1 cellular context compared by ENCODE assay signal in the genomic region with DNA sequence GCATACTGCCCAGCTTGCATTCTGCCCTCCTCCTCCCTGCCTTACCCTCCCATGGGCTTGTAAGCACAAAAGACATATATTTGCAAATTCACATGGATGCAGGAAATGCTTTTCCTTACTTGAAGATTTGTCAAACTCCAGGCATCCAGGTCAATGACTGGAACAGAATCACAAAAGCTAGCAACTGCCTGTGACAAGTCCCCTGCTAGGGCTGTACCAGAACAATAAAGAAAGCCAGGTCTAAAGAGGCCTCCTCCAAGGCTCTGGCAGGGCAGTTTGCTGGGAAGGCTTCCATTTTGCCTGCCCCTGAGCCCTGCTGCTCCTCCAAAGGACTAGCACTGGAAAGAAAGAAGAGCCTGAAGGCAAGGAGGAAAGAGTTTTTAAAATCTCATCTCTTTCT.
TF ChIP-seq lines count a peak whose summit lies in the region.

No MANE protein-coding gene starts in this region.

TF ChIP-seq in IMR-90, 13 proteins besides CTCF, POLR2A, EP300 and RAD21 (continued from another document):
- TF ChIP-seq, protein P1, sequence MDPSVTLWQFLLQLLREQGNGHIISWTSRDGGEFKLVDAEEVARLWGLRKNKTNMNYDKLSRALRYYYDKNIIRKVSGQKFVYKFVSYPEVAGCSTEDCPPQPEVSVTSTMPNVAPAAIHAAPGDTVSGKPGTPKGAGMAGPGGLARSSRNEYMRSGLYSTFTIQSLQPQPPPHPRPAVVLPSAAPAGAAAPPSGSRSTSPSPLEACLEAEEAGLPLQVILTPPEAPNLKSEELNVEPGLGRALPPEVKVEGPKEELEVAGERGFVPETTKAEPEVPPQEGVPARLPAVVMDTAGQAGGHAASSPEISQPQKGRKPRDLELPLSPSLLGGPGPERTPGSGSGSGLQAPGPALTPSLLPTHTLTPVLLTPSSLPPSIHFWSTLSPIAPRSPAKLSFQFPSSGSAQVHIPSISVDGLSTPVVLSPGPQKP (IDR thresholded peaks at IDR 0.05; ENCODE audit: borderline replicate concordance, low read depth, low read length): no peak
- TF ChIP-seq MAFK (IDR thresholded peaks at IDR 0.05; ENCODE audit: low read depth, low read length): no peak
- TF ChIP-seq RCOR1 (IDR thresholded peaks at IDR 0.05; ENCODE audit: insufficient replicate concordance, low read length): no peak
- TF ChIP-seq BHLHE40 (IDR thresholded peaks at IDR 0.05; ENCODE audit: low read depth, low read length): no peak
- no peak for TF ChIP-seq FOS (IDR thresholded peaks at IDR 0.05; ENCODE audit: low read depth, low read length)
- TF ChIP-seq MXI1 (IDR thresholded peaks at IDR 0.05; ENCODE audit: borderline replicate concordance, low read depth, low read length): no peak
- TF ChIP-seq, protein P2, sequence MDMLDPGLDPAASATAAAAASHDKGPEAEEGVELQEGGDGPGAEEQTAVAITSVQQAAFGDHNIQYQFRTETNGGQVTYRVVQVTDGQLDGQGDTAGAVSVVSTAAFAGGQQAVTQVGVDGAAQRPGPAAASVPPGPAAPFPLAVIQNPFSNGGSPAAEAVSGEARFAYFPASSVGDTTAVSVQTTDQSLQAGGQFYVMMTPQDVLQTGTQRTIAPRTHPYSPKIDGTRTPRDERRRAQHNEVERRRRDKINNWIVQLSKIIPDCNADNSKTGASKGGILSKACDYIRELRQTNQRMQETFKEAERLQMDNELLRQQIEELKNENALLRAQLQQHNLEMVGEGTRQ (IDR thresholded peaks at IDR 0.05; ENCODE audit: low read depth, low read length): no peak
- TF ChIP-seq CEBPB (IDR thresholded peaks at IDR 0.05; ENCODE audit: low read depth, low read length): no peak
- no peak for TF ChIP-seq SMC3 (IDR thresholded peaks at IDR 0.05; ENCODE audit: low read depth, low read length)
- no peak for TF ChIP-seq MAZ (IDR thresholded peaks at IDR 0.05; ENCODE audit: borderline replicate concordance, low read depth, low read length)
